In genomic region chr3:32872487-32873382, GRCh38 we compare ENCODE assay signal across 1 cellular context.
TF ChIP-seq lines count a peak whose summit lies in the region.

No MANE protein-coding gene starts in this region.

TF ChIP-seq in GM12878, 131 proteins besides CTCF, POLR2A, EP300 and RAD21 (continued from another document):
- TF ChIP-seq ZBTB4 (CRISPR knock-in tag; IDR thresholded peaks at IDR 0.05) (no peak), SMARCA5 (IDR thresholded peaks at IDR 0.05) (no peak), PKNOX1 (IDR thresholded peaks at IDR 0.05) (no peak), IRF4 (IDR thresholded peaks at IDR 0.05; ENCODE audit: low read depth, low read length) (no peak), ZBTB33 (IDR thresholded peaks at IDR 0.05) (no peak)
